Comparison of ENCODE assay signal across 15 cellular contexts in genomic region chr10:49837685-49838084, GRCh38.
"Had no signal": no experiment of that assay in that cellular context is flagged by ENCODE, and none has a peak within 500 bp of the region (broad histone marks: within the 10 kb centered on the region; RNA-seq: fewer than 3 reads in every experiment).

No MANE protein-coding gene starts in this region.

- H3K4me3 ChIP-seq: esophagus muscularis mucosa, neural progenitor cell, pancreas, tibial nerve had no signal

- H3K4me1 Mint-ChIP-seq: stimulated activated effector memory CD8-positive, alpha-beta T cell treated with anti-CD3 and anti-CD28 coated beads, Interleukin-12 subunit alpha, Interleukin-12 subunit beta, amount 100 ng/mL, for 72 hours had no signal

- H3K27ac Mint-ChIP-seq: activated naive CD4-positive, alpha-beta T cell treated with anti-CD3 and anti-CD28 coated beads, Interleukin-2, amount 50 U/mL, for 72 hours; activated T-cell treated with anti-CD3 and anti-CD28 coated beads, Interleukin-2, amount 50 U/mL, for 24 hours; neural progenitor cell; stimulated activated effector memory CD8-positive, alpha-beta T cell treated with anti-CD3 and anti-CD28 coated beads, Interleukin-12 subunit alpha, Interleukin-12 subunit beta, amount 100 ng/mL, for 72 hours; T-helper 17 cell had no signal

- H3K4me3 Mint-ChIP-seq: activated T-cell treated with anti-CD3 and anti-CD28 coated beads, Interleukin-2, amount 50 U/mL, for 24 hours; neural progenitor cell; stimulated activated effector memory CD8-positive, alpha-beta T cell treated with anti-CD3 and anti-CD28 coated beads, Interleukin-12 subunit alpha, Interleukin-12 subunit beta, amount 100 ng/mL, for 72 hours; T-helper 17 cell had no signal

- H3K27ac ChIP-seq: esophagus muscularis mucosa, neural progenitor cell, tibial nerve had no signal

- H3K27me3 Mint-ChIP-seq: activated T-cell treated with anti-CD3 and anti-CD28 coated beads, Interleukin-2, amount 50 U/mL, for 24 hours; T-helper 17 cell had no signal

- H3K36me3 ChIP-seq: pancreas had no signal

- H3K9me3 ChIP-seq: esophagus muscularis mucosa, pancreas, tibial nerve had no signal

- H2AFZ ChIP-seq: neural progenitor cell had no signal

- H3K9ac ChIP-seq: neural progenitor cell had no signal

- FAIRE-seq: pancreas had no signal

- H3K9me3 Mint-ChIP-seq: activated naive CD4-positive, alpha-beta T cell treated with anti-CD3 and anti-CD28 coated beads, Interleukin-2, amount 50 U/mL, for 72 hours; activated T-cell treated with anti-CD3 and anti-CD28 coated beads, Interleukin-2, amount 50 U/mL, for 24 hours; neural progenitor cell; stimulated activated effector memory CD8-positive, alpha-beta T cell treated with anti-CD3 and anti-CD28 coated beads, Interleukin-12 subunit alpha, Interleukin-12 subunit beta, amount 100 ng/mL, for 72 hours had no signal

- H3K4me1 ChIP-seq: esophagus muscularis mucosa, neural progenitor cell, tibial nerve had no signal

- H3K4me2 ChIP-seq: neural progenitor cell had no signal

- DNase-seq: activated CD4-positive, alpha-beta T cell treated with anti-CD3 and anti-CD28 coated beads, Interleukin-2, amount 50 U/mL, for 1 hour; activated CD4-positive, CD25-positive, alpha-beta regulatory T cell; activated effector memory CD4-positive, alpha-beta T cell treated with anti-CD3 and anti-CD28 coated beads, Interleukin-2, amount 50 U/mL, for 16 hours; activated T-cell treated with anti-CD3 and anti-CD28 coated beads, Interleukin-2, amount 50 U/mL, for 24 hours; amygdala; cerebellar nuclear complex; foreskin fibroblast; left ventricle myocardium superior; pancreas; T-helper 17 cell had no signal

- H3K27me3 ChIP-seq: esophagus muscularis mucosa, neural progenitor cell, pancreas, tibial nerve had no signal

- ATAC-seq: activated naive CD4-positive, alpha-beta T cell treated with anti-CD3 and anti-CD28 coated beads, Interleukin-2, amount 50 U/mL, for 72 hours; left ventricle myocardium superior; stimulated activated effector memory CD8-positive, alpha-beta T cell treated with anti-CD3 and anti-CD28 coated beads, Interleukin-12 subunit alpha, Interleukin-12 subunit beta, amount 100 ng/mL, for 72 hours; T-helper 17 cell had no signal
